In genomic region chr5:97475847-97476246, GRCh38 we compare ENCODE assay signal across 34 cellular contexts.
"Had no signal": no experiment of that assay in that cellular context is flagged by ENCODE, and none has a peak within 500 bp of the region (broad histone marks: within the 10 kb centered on the region; RNA-seq: fewer than 3 reads in every experiment).

No MANE protein-coding gene starts in this region.

- H3K27ac Mint-ChIP-seq: activated B cell treated with CpG ODN at 0.5 μM for 24 hours; activated CD4-positive, alpha-beta memory T cell treated with anti-CD3 and anti-CD28 coated beads for 36 hours; activated CD4-positive, alpha-beta memory T cell treated with anti-CD3 and anti-CD28 coated beads, Interleukin-2, amount 10 ng/mL, durations not matched to agents 7 days and 5 days; activated CD4-positive, alpha-beta T cell treated with anti-CD3 and anti-CD28 coated beads for 36 hours; activated CD4-positive, alpha-beta T cell treated with anti-CD3 and anti-CD28 coated beads, Interleukin-2, amount 10 ng/mL, durations not matched to agents 24 days and 14 days; activated CD4-positive, alpha-beta T cell treated with anti-CD3 and anti-CD28 coated beads, Interleukin-2, amount 10 ng/mL, durations not matched to agents 7 days and 5 days; activated CD8-positive, alpha-beta memory T cell treated with anti-CD3 and anti-CD28 coated beads, Interleukin-2, amount 10 ng/mL, durations not matched to agents 7 days and 5 days; activated CD8-positive, alpha-beta T cell treated with anti-CD3 and anti-CD28 coated beads for 36 hours; activated CD8-positive, alpha-beta T cell treated with anti-CD3 and anti-CD28 coated beads, Interleukin-2, amount 10 ng/mL, durations not matched to agents 7 days and 5 days; T-cell; T-helper 1 cell treated with Interleukin-12 subunit alpha and Interleukin-12 subunit beta and Interleukin-4 antibody, amounts not matched to agents 30 μg/mL and 1 μg/mL, for 36 hours; T-helper 17 cell; T-helper 2 cell treated with Interferon-gamma antibody and Interleukin-4, amounts not matched to agents 5 μg/mL and 100 μg/mL, for 36 hours; WTC11 had no signal

- H3K9me3 Mint-ChIP-seq: activated CD4-positive, alpha-beta memory T cell treated with anti-CD3 and anti-CD28 coated beads for 36 hours; activated CD4-positive, alpha-beta memory T cell treated with anti-CD3 and anti-CD28 coated beads, Interleukin-2, amount 10 ng/mL, durations not matched to agents 7 days and 5 days; activated CD4-positive, alpha-beta T cell treated with anti-CD3 and anti-CD28 coated beads, Interleukin-2, amount 10 ng/mL, durations not matched to agents 24 days and 14 days; activated CD4-positive, alpha-beta T cell treated with anti-CD3 and anti-CD28 coated beads, Interleukin-2, amount 10 ng/mL, durations not matched to agents 7 days and 5 days; activated CD8-positive, alpha-beta T cell treated with anti-CD3 and anti-CD28 coated beads for 36 hours; T-cell; T-helper 1 cell treated with Interleukin-12 subunit alpha and Interleukin-12 subunit beta and Interleukin-4 antibody, amounts not matched to agents 30 μg/mL and 1 μg/mL, for 36 hours; T-helper 2 cell treated with Interferon-gamma antibody and Interleukin-4, amounts not matched to agents 5 μg/mL and 100 μg/mL, for 36 hours; WTC11 had no signal

- H3K27me3 Mint-ChIP-seq: activated B cell treated with CpG ODN at 0.5 μM for 24 hours; activated CD4-positive, alpha-beta memory T cell treated with anti-CD3 and anti-CD28 coated beads for 36 hours; activated CD4-positive, alpha-beta memory T cell treated with anti-CD3 and anti-CD28 coated beads, Interleukin-2, amount 10 ng/mL, durations not matched to agents 7 days and 5 days; activated CD4-positive, alpha-beta T cell treated with anti-CD3 and anti-CD28 coated beads for 36 hours; activated CD4-positive, alpha-beta T cell treated with anti-CD3 and anti-CD28 coated beads, Interleukin-2, amount 10 ng/mL, durations not matched to agents 7 days and 5 days; activated CD8-positive, alpha-beta memory T cell treated with anti-CD3 and anti-CD28 coated beads, Interleukin-2, amount 10 ng/mL, durations not matched to agents 7 days and 5 days; activated CD8-positive, alpha-beta T cell treated with anti-CD3 and anti-CD28 coated beads for 36 hours; T-cell had no signal

- H3K36me3 ChIP-seq: WERI-Rb-1 had no signal

- H3K36me3 Mint-ChIP-seq: activated CD4-positive, alpha-beta memory T cell treated with anti-CD3 and anti-CD28 coated beads for 36 hours; activated CD8-positive, alpha-beta memory T cell treated with anti-CD3 and anti-CD28 coated beads, Interleukin-2, amount 10 ng/mL, durations not matched to agents 7 days and 5 days; T-cell; WTC11 had no signal

- H3K4me1 Mint-ChIP-seq: activated B cell treated with CpG ODN at 0.5 μM for 24 hours; activated CD4-positive, alpha-beta memory T cell treated with anti-CD3 and anti-CD28 coated beads, Interleukin-2, amount 10 ng/mL, durations not matched to agents 7 days and 5 days; activated CD4-positive, alpha-beta T cell treated with anti-CD3 and anti-CD28 coated beads for 36 hours; activated CD4-positive, alpha-beta T cell treated with anti-CD3 and anti-CD28 coated beads, Interleukin-2, amount 10 ng/mL, durations not matched to agents 24 days and 14 days; activated CD4-positive, alpha-beta T cell treated with anti-CD3 and anti-CD28 coated beads, Interleukin-2, amount 10 ng/mL, durations not matched to agents 7 days and 5 days; activated CD8-positive, alpha-beta memory T cell treated with anti-CD3 and anti-CD28 coated beads, Interleukin-2, amount 10 ng/mL, durations not matched to agents 7 days and 5 days; T-cell; T-helper 17 cell; WTC11 had no signal

- ATAC-seq: activated CD4-positive, alpha-beta T cell treated with anti-CD3 and anti-CD28 coated beads for 36 hours; activated CD4-positive, CD25-positive, alpha-beta regulatory T cell treated with anti-CD3 and anti-CD28 coated beads, Interleukin-2, amount 50 U/mL, for 24 hours; activated CD8-positive, alpha-beta memory T cell treated with anti-CD3 and anti-CD28 coated beads, Interleukin-2, amount 10 ng/mL, durations not matched to agents 7 days and 5 days; activated CD8-positive, alpha-beta T cell treated with anti-CD3 and anti-CD28 coated beads for 36 hours; activated CD8-positive, alpha-beta T cell treated with anti-CD3 and anti-CD28 coated beads, Interleukin-2, amount 10 ng/mL, durations not matched to agents 7 days and 5 days; T-cell; T-helper 17 cell; WTC11 had no signal

- H3K4me3 Mint-ChIP-seq: activated B cell treated with CpG ODN at 0.5 μM for 24 hours; activated CD4-positive, alpha-beta memory T cell treated with anti-CD3 and anti-CD28 coated beads for 36 hours; activated CD4-positive, alpha-beta memory T cell treated with anti-CD3 and anti-CD28 coated beads, Interleukin-2, amount 10 ng/mL, durations not matched to agents 7 days and 5 days; activated CD4-positive, alpha-beta T cell treated with anti-CD3 and anti-CD28 coated beads for 36 hours; activated CD4-positive, alpha-beta T cell treated with anti-CD3 and anti-CD28 coated beads, Interleukin-2, amount 10 ng/mL, durations not matched to agents 24 days and 14 days; activated CD4-positive, alpha-beta T cell treated with anti-CD3 and anti-CD28 coated beads, Interleukin-2, amount 10 ng/mL, durations not matched to agents 7 days and 5 days; activated CD8-positive, alpha-beta memory T cell treated with anti-CD3 and anti-CD28 coated beads, Interleukin-2, amount 10 ng/mL, durations not matched to agents 7 days and 5 days; activated CD8-positive, alpha-beta T cell treated with anti-CD3 and anti-CD28 coated beads for 36 hours; activated CD8-positive, alpha-beta T cell treated with anti-CD3 and anti-CD28 coated beads, Interleukin-2, amount 10 ng/mL, durations not matched to agents 7 days and 5 days; T-cell; T-helper 1 cell treated with Interleukin-12 subunit alpha and Interleukin-12 subunit beta and Interleukin-4 antibody, amounts not matched to agents 30 μg/mL and 1 μg/mL, for 36 hours; T-helper 17 cell; T-helper 2 cell treated with Interferon-gamma antibody and Interleukin-4, amounts not matched to agents 5 μg/mL and 100 μg/mL, for 36 hours; WTC11 had no signal

- H3K27ac ChIP-seq: VCaP, WERI-Rb-1 had no signal

- DNase-seq: activated B cell treated with CpG ODN at 0.5 μM for 24 hours; activated CD4-positive, alpha-beta memory T cell treated with anti-CD3 and anti-CD28 coated beads for 36 hours; activated CD4-positive, alpha-beta memory T cell treated with anti-CD3 and anti-CD28 coated beads, Interleukin-2, amount 10 ng/mL, durations not matched to agents 7 days and 5 days; activated CD4-positive, alpha-beta T cell treated with anti-CD3 and anti-CD28 coated beads for 1 hour; activated CD4-positive, alpha-beta T cell treated with anti-CD3 and anti-CD28 coated beads for 36 hours; activated CD4-positive, alpha-beta T cell treated with anti-CD3 and anti-CD28 coated beads for 4 hours; activated CD4-positive, alpha-beta T cell treated with anti-CD3 and anti-CD28 coated beads for 48 hours; activated CD4-positive, alpha-beta T cell treated with anti-CD3 and anti-CD28 coated beads, Interleukin-2, amount 10 ng/mL, durations not matched to agents 24 days and 14 days; activated CD4-positive, alpha-beta T cell treated with anti-CD3 and anti-CD28 coated beads, Interleukin-2, amount 10 ng/mL, durations not matched to agents 7 days and 5 days; activated CD4-positive, alpha-beta T cell treated with anti-CD3 and anti-CD28 coated beads, Interleukin-2, amount 50 U/mL, for 1 hour; activated CD4-positive, alpha-beta T cell treated with anti-CD3 and anti-CD28 coated beads, Interleukin-2, amount 50 U/mL, for 4 hours; activated CD4-positive, alpha-beta T cell treated with anti-CD3 and anti-CD28 coated beads, Interleukin-2, amount 50 U/mL, for 48 hours; activated CD4-positive, CD25-positive, alpha-beta regulatory T cell; activated CD4-positive, CD25-positive, alpha-beta regulatory T cell treated with anti-CD3 and anti-CD28 coated beads, Interleukin-2, amount 50 U/mL, for 72 hours; activated CD8-positive, alpha-beta memory T cell treated with anti-CD3 and anti-CD28 coated beads for 24 hours; activated CD8-positive, alpha-beta memory T cell treated with anti-CD3 and anti-CD28 coated beads, Interleukin-2, amount 10 ng/mL, durations not matched to agents 7 days and 5 days; activated CD8-positive, alpha-beta memory T cell treated with anti-CD3 and anti-CD28 coated beads, Interleukin-2, amount 50 U/mL, for 4 hours; activated CD8-positive, alpha-beta memory T cell treated with anti-CD3 and anti-CD28 coated beads, Interleukin-2, amount 50 U/mL, for 48 hours; activated CD8-positive, alpha-beta T cell treated with anti-CD3 and anti-CD28 coated beads for 36 hours; activated CD8-positive, alpha-beta T cell treated with anti-CD3 and anti-CD28 coated beads, Interleukin-2, amount 10 ng/mL, durations not matched to agents 7 days and 5 days; activated T-cell treated with anti-CD3 and anti-CD28 coated beads for 4 hours; T-cell; T-helper 1 cell; T-helper 17 cell; T-helper 2 cell; T-helper 9 cell; T1000; WERI-Rb-1 had no signal

- FAIRE-seq: TTC549 had no signal
